19 cellular contexts compared by ENCODE assay signal in genomic region chr11:96191752-96192151, GRCh38.
DNase-seq lines count a peak whose midpoint lies in the region; ATAC-seq and TF ChIP-seq lines count a peak whose summit lies in the region.
"Had no signal": no experiment of that assay in that cellular context is flagged by ENCODE, and none has a peak within 500 bp of the region (broad histone marks: within the 10 kb centered on the region; RNA-seq: fewer than 3 reads in every experiment).

No MANE protein-coding gene starts in this region.

- no peaks in the 10 kb centered on the region for H3K27me3 ChIP-seq in CD8-positive, alpha-beta memory T cell (ENCODE audit: insufficient read depth, low read length, poor library complexity, severe bottlenecking)
- H3K27me3 ChIP-seq: BE2C, SJSA1 had no signal

- peaks cover 56% of the 10 kb centered on the region for H3K4me1 ChIP-seq in CD8-positive, alpha-beta memory T cell (ENCODE audit: insufficient read depth, low read length)

- POLR2A ChIA-PET in CD8-positive, alpha-beta memory T cell (lab: Charles Lee), result no interaction called here

- H3K27me3 Mint-ChIP-seq in activated CD4-positive, alpha-beta T cell treated with anti-CD3 and anti-CD28 coated beads, Interleukin-2, amount 10 ng/mL, durations not matched to agents 24 days and 14 days, result no peaks in the 10 kb centered on the region
- H3K27me3 Mint-ChIP-seq in CD8-positive, alpha-beta memory T cell, result no peaks in the 10 kb centered on the region

- intact Hi-C loops in activated CD4-positive, alpha-beta T cell treated with anti-CD3 and anti-CD28 coated beads, Interleukin-2, amount 10 ng/mL, durations not matched to agents 24 days and 14 days (cut with micrococcal nuclease), result no loop called here
- intact Hi-C loops in Right ventricle myocardium inferior (cut with DNase I) (no loop called here), cardiac septum (cut with DNase I) (no loop called here)

- peaks cover 27% of the 10 kb centered on the region for H3K36me3 Mint-ChIP-seq in activated CD4-positive, alpha-beta T cell treated with anti-CD3 and anti-CD28 coated beads, Interleukin-2, amount 10 ng/mL, durations not matched to agents 24 days and 14 days (ENCODE audit: low read depth)
- H3K36me3 Mint-ChIP-seq in CD8-positive, alpha-beta memory T cell, result peaks cover 4 to 7% (median 5%) of the 10 kb centered on the region in 3 donors

- no peaks in the 10 kb centered on the region for H3K9me3 Mint-ChIP-seq in activated CD4-positive, alpha-beta T cell treated with anti-CD3 and anti-CD28 coated beads, Interleukin-2, amount 10 ng/mL, durations not matched to agents 24 days and 14 days
- no peaks in the 10 kb centered on the region for H3K9me3 Mint-ChIP-seq in CD8-positive, alpha-beta memory T cell

- H3K36me3 ChIP-seq in CD8-positive, alpha-beta memory T cell (ENCODE audit: insufficient read depth, low read length), result no peaks in the 10 kb centered on the region
- H3K36me3 ChIP-seq: BE2C, SJSA1 had no signal

- no peak for TF ChIP-seq CTCF in fibroblast of pulmonary artery (IDR thresholded peaks at IDR 0.05; ENCODE audit: low read length, missing control alignments)

- no peaks in the 10 kb centered on the region for H3K9me3 ChIP-seq in CD8-positive, alpha-beta memory T cell (ENCODE audit: low read length)
- H3K9me3 ChIP-seq: BE2C, SJSA1 had no signal

- peak; percentile 63 for ATAC-seq in Right ventricle myocardium inferior

- no peak overlapping the region for H3K4me3 ChIP-seq in fibroblast of pulmonary artery (replicated peaks; ENCODE audit: low read depth, low read length)
- no peak overlapping the region for H3K4me3 ChIP-seq in CD8-positive, alpha-beta memory T cell (ENCODE audit: low read length)
- H3K4me3 ChIP-seq: GM23248, SJSA1 had no signal

- no peak overlapping the region for H3K4me3 Mint-ChIP-seq in activated CD4-positive, alpha-beta T cell treated with anti-CD3 and anti-CD28 coated beads, Interleukin-2, amount 10 ng/mL, durations not matched to agents 24 days and 14 days
- H3K4me3 Mint-ChIP-seq in CD8-positive, alpha-beta memory T cell, result no peak overlapping the region

- CTCF ChIA-PET in CD8-positive, alpha-beta memory T cell (lab: Charles Lee), result interaction anchor here (1.7 to 3.9 kb wide), 2 partner anchors 9 to 150 kb away, joined by 3 to 17 read pairs; partner anchors contain the start of gene MAML2

- DNase-seq in activated CD4-positive, alpha-beta T cell treated with anti-CD3 and anti-CD28 coated beads, Interleukin-2, amount 10 ng/mL, durations not matched to agents 24 days and 14 days, result no peak
- DNase-seq in activated CD4-positive, alpha-beta T cell treated with anti-CD3 and anti-CD28 coated beads, Interleukin-2, amount 50 U/mL, for 1 hour, result no peak
- no peak for DNase-seq in Right ventricle myocardium inferior (ENCODE audit: missing footprints)
- no peak for DNase-seq in cardiac septum (ENCODE audit: low spot score)
- DNase-seq in fibroblast of pulmonary artery (ENCODE audit: low read depth), result peak; percentile 76
- no peak for DNase-seq in NCI-H1930 (lab: John Stamatoyannopoulos, UW)
- DNase-seq in DMS79 treated with DMSO at 0.1 percent for 48 hours (lab: John Stamatoyannopoulos, UW), result no peak
- DNase-seq in CD8-positive, alpha-beta memory T cell, result no peak
- DNase-seq: BE2C, GF-D8, GM23248, KG1, NCI-H1436, NCI-H2029 treated with DMSO at 0.1 percent for 48 hours, NCI-H748 treated with DMSO at 0.1 percent for 48 hours, OCI-M1, RPMI8226 had no signal

- H3K4me1 Mint-ChIP-seq in activated CD4-positive, alpha-beta T cell treated with anti-CD3 and anti-CD28 coated beads, Interleukin-2, amount 10 ng/mL, durations not matched to agents 24 days and 14 days, result peaks cover 68% of the 10 kb centered on the region
- H3K4me1 Mint-ChIP-seq in CD8-positive, alpha-beta memory T cell, result peaks cover 67 to 86% (median 81%) of the 10 kb centered on the region in 3 donors

- H3K27ac ChIP-seq in CD8-positive, alpha-beta memory T cell (ENCODE audit: low read depth, low read length), result no peak overlapping the region
- H3K27ac ChIP-seq: 22Rv1, GM23248, SJSA1 had no signal

- peak overlapping the region; percentile 34 for H3K27ac Mint-ChIP-seq in activated CD4-positive, alpha-beta T cell treated with anti-CD3 and anti-CD28 coated beads, Interleukin-2, amount 10 ng/mL, durations not matched to agents 24 days and 14 days
- no peak overlapping the region for H3K27ac Mint-ChIP-seq in CD8-positive, alpha-beta memory T cell
